Comparison of ENCODE assay signal across 8 cellular contexts in genomic region chr9:34989946-34990635, GRCh38.
DNase-seq lines count a peak whose midpoint lies in the region; ATAC-seq, FAIRE-seq and TF ChIP-seq lines count a peak whose summit lies in the region.

No MANE protein-coding gene starts in this region.

- H3K27ac Mint-ChIP-seq in nephron: peak overlapping the region; percentile 63 to 88 (median 64)

- peaks cover 8% of the 10 kb centered on the region for H3K27me3 Mint-ChIP-seq in nephron (ENCODE audit: low read depth)

- peak; percentile 59 to 62 for DNase-seq in NCI-H2081 (lab: John Stamatoyannopoulos, UW)
- no peak for DNase-seq in NCI-H2081 treated with DMSO at 0.1 percent for 48 hours (lab: John Stamatoyannopoulos, UW)
- DNase-seq in NCI-H345 (lab: John Stamatoyannopoulos, UW): peak; percentile 75
- DNase-seq in activated gamma-delta T cell (lab: John Stamatoyannopoulos, UW): peak; percentile 27
- peak in 1 of 2 donors; percentile 60 for DNase-seq in foreskin fibroblast
- DNase-seq in urothelium cell line (ENCODE audit: low spot score): peak; percentile 77

- H3K36me3 Mint-ChIP-seq in nephron (ENCODE audit: low read depth): no peaks in the 10 kb centered on the region

- H3K4me1 Mint-ChIP-seq in nephron: peaks cover 56% of the 10 kb centered on the region

- no peak for FAIRE-seq in urothelium cell line (lab: Jason Lieb, UNC)

- H3K4me3 Mint-ChIP-seq in nephron: peak overlapping the region; percentile 93 to 95 (median 94)

- no peak for ATAC-seq in GM19452 (IDR thresholded peaks at IDR 0.05; ENCODE audit: unreplicated experiment)

- H3K4me3 ChIP-seq in foreskin fibroblast (ENCODE audit: low read depth in 1 of 2, low read length in 2 of 2): peak overlapping the region; percentile 78 to 79

- H3K9me3 Mint-ChIP-seq in nephron: no peaks in the 10 kb centered on the region

- TF ChIP-seq CTCF in foreskin fibroblast (IDR thresholded peaks at IDR 0.05; ENCODE audit: low read depth, low read length) (no peak), nephron (IDR thresholded peaks at IDR 0.05; ENCODE audit: unreplicated experiment in 3 of 3) (no peak)
